ENCODE assay signal across 17 cellular contexts in the genomic region with DNA sequence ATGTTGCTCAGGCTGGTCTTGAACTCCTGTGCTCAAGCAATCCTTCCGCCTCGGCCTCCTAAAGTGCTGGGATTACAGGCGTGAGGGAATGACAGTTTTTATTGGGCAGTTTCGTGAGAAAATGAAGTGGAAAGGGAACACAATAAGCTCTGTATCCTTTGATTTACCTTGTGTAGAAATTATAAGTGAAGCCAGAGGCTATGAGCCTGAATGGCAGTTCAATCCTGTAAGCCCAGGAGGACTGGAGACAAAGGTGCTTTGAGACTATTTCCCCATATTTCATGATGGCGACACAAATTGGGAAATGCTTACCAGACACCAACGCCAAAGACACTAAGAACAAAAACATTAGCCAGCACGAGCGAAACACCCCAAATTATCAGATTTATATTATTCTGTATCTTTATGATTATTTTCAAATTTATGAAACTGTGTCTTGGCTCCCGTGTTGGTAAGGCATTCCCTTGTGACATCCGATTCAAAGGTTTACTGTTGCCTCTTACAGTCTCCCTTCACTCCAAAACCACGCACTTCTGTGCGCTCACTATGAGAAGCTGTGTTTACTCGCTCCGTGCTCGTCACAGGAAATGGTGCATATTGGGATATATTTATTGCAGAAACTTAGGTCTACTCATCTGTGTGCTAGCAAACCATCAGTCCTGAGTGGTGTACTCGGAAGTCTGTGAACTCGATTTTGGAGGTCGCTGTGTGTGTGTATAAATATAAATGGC.
DNase-seq lines count a peak whose midpoint lies in the region; ATAC-seq and TF ChIP-seq lines count a peak whose summit lies in the region.
"Had no signal": no experiment of that assay in that cellular context is flagged by ENCODE, and none has a peak within 500 bp of the region (broad histone marks: within the 10 kb centered on the region; RNA-seq: fewer than 3 reads in every experiment).

No MANE protein-coding gene starts in this region.

- ATAC-seq in central memory CD8-positive, alpha-beta T cell (replicated peaks; ENCODE audit: extremely low read depth, poor library complexity, severe bottlenecking): no peak
- no peak for ATAC-seq in HG03135 (IDR thresholded peaks at IDR 0.05; ENCODE audit: unreplicated experiment)
- ATAC-seq in GM21360 (IDR thresholded peaks at IDR 0.05; ENCODE audit: unreplicated experiment): no peak
- ATAC-seq: activated CD4-positive, alpha-beta T cell treated with anti-CD3 and anti-CD28 coated beads for 36 hours; activated CD8-positive, alpha-beta memory T cell treated with anti-CD3 and anti-CD28 coated beads, Interleukin-2, amount 10 ng/mL, durations not matched to agents 7 days and 5 days had no signal

- H3K27ac ChIP-seq in neutrophil: peak overlapping the region; percentile 59

- H3K4me1 Mint-ChIP-seq in HFFc6 (ENCODE audit: low read depth): peaks cover 32% of the 10 kb centered on the region
- H3K4me1 Mint-ChIP-seq in central memory CD8-positive, alpha-beta T cell: no peaks in the 10 kb centered on the region
- H3K4me1 Mint-ChIP-seq: activated CD4-positive, alpha-beta T cell treated with anti-CD3 and anti-CD28 coated beads for 36 hours; activated naive CD8-positive, alpha-beta T cell treated with anti-CD3 and anti-CD28 coated beads for 36 hours; endodermal cell had no signal

- H3K9me3 ChIP-seq in BE2C (no peaks in the 10 kb centered on the region), neutrophil (no peaks in the 10 kb centered on the region)

- H3K36me3 ChIP-seq in BE2C: no peaks in the 10 kb centered on the region
- H3K36me3 ChIP-seq in neutrophil: no peaks in the 10 kb centered on the region

- H3K27ac Mint-ChIP-seq in HFFc6: peak overlapping the region; percentile 36; the same call in 1 of the 2 replicates
- H3K27ac Mint-ChIP-seq in central memory CD8-positive, alpha-beta T cell (ENCODE audit: low read depth): peak overlapping the region; percentile 29
- H3K27ac Mint-ChIP-seq: activated CD4-positive, alpha-beta T cell treated with anti-CD3 and anti-CD28 coated beads for 36 hours; activated CD8-positive, alpha-beta memory T cell treated with anti-CD3 and anti-CD28 coated beads, Interleukin-2, amount 10 ng/mL, durations not matched to agents 7 days and 5 days; activated naive CD8-positive, alpha-beta T cell treated with anti-CD3 and anti-CD28 coated beads for 36 hours; endodermal cell had no signal

- H3K4me3 Mint-ChIP-seq in HFFc6: peak overlapping the region; percentile 41; the same call in 1 of the 2 replicates
- no peak overlapping the region for H3K4me3 Mint-ChIP-seq in central memory CD8-positive, alpha-beta T cell
- H3K4me3 Mint-ChIP-seq: activated CD4-positive, alpha-beta T cell treated with anti-CD3 and anti-CD28 coated beads for 36 hours; activated CD8-positive, alpha-beta memory T cell treated with anti-CD3 and anti-CD28 coated beads, Interleukin-2, amount 10 ng/mL, durations not matched to agents 7 days and 5 days; activated naive CD8-positive, alpha-beta T cell treated with anti-CD3 and anti-CD28 coated beads for 36 hours; endodermal cell had no signal

- TF ChIP-seq CTCF in BE2C (IDR thresholded peaks at IDR 0.05; ENCODE audit: low read depth, low read length): no peak
- no peak for TF ChIP-seq CTCF in HFFc6 (IDR thresholded peaks at IDR 0.05)
- TF ChIP-seq CTCF in neutrophil (IDR thresholded peaks at IDR 0.05): no peak

- H3K36me3 Mint-ChIP-seq in HFFc6 (ENCODE audit: low read depth): peaks cover 15% of the 10 kb centered on the region; the same call in 1 of the 2 replicates
- no peaks in the 10 kb centered on the region for H3K36me3 Mint-ChIP-seq in central memory CD8-positive, alpha-beta T cell (ENCODE audit: insufficient read depth)
- H3K36me3 Mint-ChIP-seq: activated CD8-positive, alpha-beta memory T cell treated with anti-CD3 and anti-CD28 coated beads, Interleukin-2, amount 10 ng/mL, durations not matched to agents 7 days and 5 days had no signal

- peaks cover 6% of the 10 kb centered on the region; the same call in 1 of the 2 replicates for H3K4me1 ChIP-seq in BE2C
- H3K4me1 ChIP-seq in neutrophil (ENCODE audit: control insufficient read depth in 1 of 2, insufficient read depth in 1 of 2, low read depth in 1 of 2, low read length in 1 of 2): peaks cover 26 to 39% of the 10 kb centered on the region in 2 experiments

- H3K4me3 ChIP-seq in BE2C (ENCODE audit: low read depth, low read length): peak overlapping the region; percentile 56; the same call in 1 of the 2 replicates
- H3K4me3 ChIP-seq in neutrophil (ENCODE audit: low read depth in 1 of 2, low read length in 1 of 2): peak overlapping the region; percentile 20 to 26

- no peaks in the 10 kb centered on the region for H3K27me3 ChIP-seq in BE2C
- no peaks in the 10 kb centered on the region for H3K27me3 ChIP-seq in neutrophil

- H3K9me3 Mint-ChIP-seq in HFFc6: no peaks in the 10 kb centered on the region
- no peaks in the 10 kb centered on the region for H3K9me3 Mint-ChIP-seq in central memory CD8-positive, alpha-beta T cell
- H3K9me3 Mint-ChIP-seq: activated naive CD8-positive, alpha-beta T cell treated with anti-CD3 and anti-CD28 coated beads for 36 hours; endodermal cell had no signal

- H3K27me3 Mint-ChIP-seq in HFFc6 (ENCODE audit: insufficient read depth): peaks cover 2% of the 10 kb centered on the region
- peaks cover 45% of the 10 kb centered on the region for H3K27me3 Mint-ChIP-seq in central memory CD8-positive, alpha-beta T cell
- H3K27me3 Mint-ChIP-seq: activated CD4-positive, alpha-beta T cell treated with anti-CD3 and anti-CD28 coated beads for 36 hours; activated naive CD8-positive, alpha-beta T cell treated with anti-CD3 and anti-CD28 coated beads for 36 hours had no signal

- DNase-seq in BE2C (no peak), HFFc6 (peak; percentile 1), HK-2 (ENCODE audit: unreplicated experiment) (no peak), HPDE6-E6E7 (ENCODE audit: extremely low spot score) (no peak)
- DNase-seq in central memory CD8-positive, alpha-beta T cell (ENCODE audit: low spot score in 2 of 2): no peak
- DNase-seq: activated CD4-positive, alpha-beta T cell treated with anti-CD3 and anti-CD28 coated beads for 36 hours; activated CD8-positive, alpha-beta memory T cell treated with anti-CD3 and anti-CD28 coated beads, Interleukin-2, amount 10 ng/mL, durations not matched to agents 7 days and 5 days; activated naive CD8-positive, alpha-beta T cell treated with anti-CD3 and anti-CD28 coated beads for 36 hours; endodermal cell; Kasumi-1; kidney glomerular epithelial cell; mesendoderm; NCI-H2227 treated with DMSO at 0.1 percent for 48 hours; retina had no signal
